In genomic region chr2:150182564-150183249, GRCh38 we compare ENCODE assay signal across 24 cellular contexts.
"Had no signal": no experiment of that assay in that cellular context is flagged by ENCODE, and none has a peak within 500 bp of the region (broad histone marks: within the 10 kb centered on the region; RNA-seq: fewer than 3 reads in every experiment).

No MANE protein-coding gene starts in this region.

- H3K9me3 Mint-ChIP-seq: activated CD4-positive, alpha-beta memory T cell treated with anti-CD3 and anti-CD28 coated beads, Interleukin-2, amount 10 ng/mL, durations not matched to agents 7 days and 5 days; activated CD4-positive, alpha-beta T cell treated with anti-CD3 and anti-CD28 coated beads, Interleukin-2, amount 10 ng/mL, durations not matched to agents 24 days and 14 days had no signal

- H3K4me3 Mint-ChIP-seq: activated CD4-positive, alpha-beta memory T cell treated with anti-CD3 and anti-CD28 coated beads, Interleukin-2, amount 10 ng/mL, durations not matched to agents 7 days and 5 days; activated CD4-positive, alpha-beta T cell treated with anti-CD3 and anti-CD28 coated beads, Interleukin-2, amount 10 ng/mL, durations not matched to agents 24 days and 14 days; activated CD8-positive, alpha-beta memory T cell treated with anti-CD3 and anti-CD28 coated beads, Interleukin-2, amount 10 ng/mL, durations not matched to agents 7 days and 5 days; dendritic cell treated with granulocyte-macrophage colony-stimulating factor and Interleukin-4, amounts not matched to agents 40 ng/mL and 50 ng/mL, for 4 days; natural killer cell treated with Interleukin-12 subunit alpha and Interleukin-12 subunit beta and Interleukin-15 and Interleukin-18, amount 100 ng/mL, for 72 hours had no signal

- H3K27ac Mint-ChIP-seq: activated CD4-positive, alpha-beta memory T cell treated with anti-CD3 and anti-CD28 coated beads, Interleukin-2, amount 10 ng/mL, durations not matched to agents 7 days and 5 days; activated CD4-positive, alpha-beta T cell treated with anti-CD3 and anti-CD28 coated beads, Interleukin-2, amount 10 ng/mL, durations not matched to agents 24 days and 14 days; activated CD8-positive, alpha-beta memory T cell treated with anti-CD3 and anti-CD28 coated beads, Interleukin-2, amount 10 ng/mL, durations not matched to agents 7 days and 5 days; dendritic cell treated with granulocyte-macrophage colony-stimulating factor and Interleukin-4, amounts not matched to agents 40 ng/mL and 50 ng/mL, for 4 days; natural killer cell treated with Interleukin-12 subunit alpha and Interleukin-12 subunit beta and Interleukin-15 and Interleukin-18, amount 100 ng/mL, for 72 hours had no signal

- H3K4me1 ChIP-seq: esophagus muscularis mucosa, psoas muscle, right atrium auricular region, spleen, upper lobe of left lung had no signal

- ATAC-seq: activated CD8-positive, alpha-beta memory T cell treated with anti-CD3 and anti-CD28 coated beads, Interleukin-2, amount 10 ng/mL, durations not matched to agents 7 days and 5 days; left ventricle myocardium superior; natural killer cell treated with Interleukin-12 subunit alpha and Interleukin-12 subunit beta and Interleukin-15 and Interleukin-18, amount 100 ng/mL, for 72 hours; psoas muscle had no signal

- H3K9me3 ChIP-seq: esophagus muscularis mucosa, neutrophil, ovary, psoas muscle, right atrium auricular region, upper lobe of left lung had no signal

- H3K27ac ChIP-seq: brain microvascular endothelial cell, esophagus muscularis mucosa, neutrophil, ovary, psoas muscle, right atrium auricular region, spleen, upper lobe of left lung had no signal

- H3K27me3 Mint-ChIP-seq: activated CD4-positive, alpha-beta memory T cell treated with anti-CD3 and anti-CD28 coated beads, Interleukin-2, amount 10 ng/mL, durations not matched to agents 7 days and 5 days; activated CD4-positive, alpha-beta T cell treated with anti-CD3 and anti-CD28 coated beads, Interleukin-2, amount 10 ng/mL, durations not matched to agents 24 days and 14 days; activated CD8-positive, alpha-beta memory T cell treated with anti-CD3 and anti-CD28 coated beads, Interleukin-2, amount 10 ng/mL, durations not matched to agents 7 days and 5 days; dendritic cell treated with granulocyte-macrophage colony-stimulating factor and Interleukin-4, amounts not matched to agents 40 ng/mL and 50 ng/mL, for 4 days; natural killer cell treated with Interleukin-12 subunit alpha and Interleukin-12 subunit beta and Interleukin-15 and Interleukin-18, amount 100 ng/mL, for 72 hours had no signal

- H3K4me3 ChIP-seq: esophagus muscularis mucosa, ovary, psoas muscle, right atrium auricular region, spleen, upper lobe of left lung had no signal

- H3K36me3 ChIP-seq: brain microvascular endothelial cell, esophagus muscularis mucosa, neutrophil, ovary, right atrium auricular region, spleen, upper lobe of left lung had no signal

- DNase-seq: activated CD4-positive, alpha-beta memory T cell treated with anti-CD3 and anti-CD28 coated beads, Interleukin-2, amount 10 ng/mL, durations not matched to agents 7 days and 5 days; activated CD4-positive, alpha-beta T cell treated with anti-CD3 and anti-CD28 coated beads, Interleukin-2, amount 10 ng/mL, durations not matched to agents 24 days and 14 days; activated CD8-positive, alpha-beta memory T cell treated with anti-CD3 and anti-CD28 coated beads, Interleukin-2, amount 10 ng/mL, durations not matched to agents 7 days and 5 days; activated effector memory CD4-positive, alpha-beta T cell treated with anti-CD3 and anti-CD28 coated beads, Interleukin-2, amount 50 U/mL, for 16 hours; activated naive CD4-positive, alpha-beta T cell treated with anti-CD3 and anti-CD28 coated beads, Interleukin-2, amount 50 U/mL, for 16 hours; activated T-cell treated with anti-CD3 and anti-CD28 coated beads for 4 hours; anterior cingulate cortex; brain microvascular endothelial cell; caudate nucleus; effector CD8-positive, alpha-beta T cell; glutamatergic neuron; hippocampal formation; left ventricle myocardium superior; ovary; psoas muscle; spleen; stimulated activated CD4-positive, alpha-beta T cell treated with anti-CD3 and anti-CD28 coated beads, Interleukin-4, amount 100 ng/mL, for 1 hour; stimulated activated naive CD4-positive, alpha-beta T cell; upper lobe of left lung had no signal

- H3K4me1 Mint-ChIP-seq: activated CD4-positive, alpha-beta memory T cell treated with anti-CD3 and anti-CD28 coated beads, Interleukin-2, amount 10 ng/mL, durations not matched to agents 7 days and 5 days; activated CD4-positive, alpha-beta T cell treated with anti-CD3 and anti-CD28 coated beads, Interleukin-2, amount 10 ng/mL, durations not matched to agents 24 days and 14 days; activated CD8-positive, alpha-beta memory T cell treated with anti-CD3 and anti-CD28 coated beads, Interleukin-2, amount 10 ng/mL, durations not matched to agents 7 days and 5 days had no signal

- H3K27me3 ChIP-seq: brain microvascular endothelial cell, esophagus muscularis mucosa, neutrophil, ovary, right atrium auricular region, spleen, upper lobe of left lung had no signal

- H3K36me3 Mint-ChIP-seq: activated CD8-positive, alpha-beta memory T cell treated with anti-CD3 and anti-CD28 coated beads, Interleukin-2, amount 10 ng/mL, durations not matched to agents 7 days and 5 days; natural killer cell treated with Interleukin-12 subunit alpha and Interleukin-12 subunit beta and Interleukin-15 and Interleukin-18, amount 100 ng/mL, for 72 hours had no signal
